In the genomic region with DNA sequence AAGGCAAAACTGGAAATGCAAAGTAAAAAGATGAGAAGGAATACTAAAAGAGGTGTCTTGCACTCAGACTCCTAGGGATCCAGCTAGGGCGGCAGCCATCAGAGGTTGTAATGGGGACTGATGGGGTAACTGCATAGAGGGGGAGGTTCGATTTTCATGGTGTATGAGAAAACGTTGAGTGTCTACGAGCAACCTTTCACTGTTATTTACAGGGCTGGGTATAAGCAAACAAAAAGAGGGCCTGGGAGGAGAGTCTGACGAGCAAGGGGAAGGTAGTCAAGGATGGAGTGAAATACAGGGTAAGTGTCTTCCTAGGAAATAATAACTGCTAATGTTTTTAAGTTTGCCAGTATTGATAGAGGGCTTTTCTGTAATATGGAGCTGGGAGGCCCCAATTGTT, we compare ENCODE assay signal across 18 cellular contexts. TPM values are rescaled to one million over a fixed set of nuclear protein-coding genes. Genes with fewer than 3 reads are reported as not detected.
"Had no signal": no experiment of that assay in that cellular context is flagged by ENCODE, and none has a peak within 500 bp of the region (broad histone marks: within the 10 kb centered on the region; RNA-seq: fewer than 3 reads in every experiment).

No MANE protein-coding gene starts in this region.

RNA-seq across cellular contexts. Expression of gene CXCL17, which starts 5.6 kb away (rescaled TPM):
- total RNA-seq: kidney; kidney epithelial cell; left cardiac atrium; left colon; left lobe of liver; left ventricle myocardium inferior; left ventricle myocardium superior; lung microvascular endothelial cell; mesothelial cell of epicardium; mononuclear cell; mucosa of descending colon; myocyte; naive thymus-derived CD4-positive, alpha-beta T cell had no signal
- polyA plus RNA-seq: immature natural killer cell, keratinocyte, mammary epithelial cell had no signal

RNA-seq across cellular contexts. Expression of gene CNFN, which starts 58.2 kb away (rescaled TPM):
- total RNA-seq: kidney epithelial cell, left lobe of liver, liver, lower lobe of right lung, lung microvascular endothelial cell, mononuclear cell, myocyte had no signal
